Comparison of ENCODE assay signal across 21 cellular contexts in the genomic region with DNA sequence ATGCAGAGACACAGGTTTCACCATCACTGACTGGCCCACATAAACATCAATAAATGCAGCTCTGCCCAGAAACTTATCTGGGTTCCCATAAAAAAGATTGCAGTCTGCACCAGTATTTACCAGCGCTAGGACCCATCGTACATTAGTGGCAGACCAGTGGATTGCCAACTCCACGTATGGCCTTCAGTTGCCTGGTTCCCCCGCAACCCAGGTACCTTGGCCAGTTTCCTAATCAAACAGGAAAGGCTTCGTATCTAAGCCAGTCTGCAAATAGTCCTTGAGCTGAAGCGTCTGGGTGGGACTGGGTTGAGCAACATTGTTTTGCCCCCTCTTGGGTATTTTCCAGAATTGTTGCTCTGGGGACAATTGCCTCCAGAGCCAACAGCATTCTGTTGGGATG.
DNase-seq lines count a peak whose midpoint lies in the region; ATAC-seq, FAIRE-seq and TF ChIP-seq lines count a peak whose summit lies in the region.
"Had no signal": no experiment of that assay in that cellular context is flagged by ENCODE, and none has a peak within 500 bp of the region (broad histone marks: within the 10 kb centered on the region; RNA-seq: fewer than 3 reads in every experiment).

No MANE protein-coding gene starts in this region.

- H3K27ac Mint-ChIP-seq in CD4-positive, alpha-beta memory T cell, result peak overlapping the region in 4 of 7 donors; percentile 8 to 90 (median 77)
- peak overlapping the region in 5 of 6 donors; percentile 13 to 95 (median 54) for H3K27ac Mint-ChIP-seq in naive B cell
- no peak overlapping the region for H3K27ac Mint-ChIP-seq in GM23338
- H3K27ac Mint-ChIP-seq: activated CD4-positive, alpha-beta memory T cell treated with anti-CD3 and anti-CD28 coated beads for 36 hours; activated naive CD4-positive, alpha-beta T cell treated with anti-CD3 and anti-CD28 coated beads, Interleukin-2, amount 50 U/mL, for 72 hours; nephron progenitor cell; stimulated activated effector memory CD8-positive, alpha-beta T cell treated with anti-CD3 and anti-CD28 coated beads, Interleukin-12 subunit alpha, Interleukin-12 subunit beta, amount 100 ng/mL, for 72 hours had no signal

- POLR2A ChIA-PET in CD4-positive, alpha-beta memory T cell (lab: Charles Lee; ENCODE audit: partially characterized antibody), result no interaction called here

- intact Hi-C loops in CD4-positive, alpha-beta memory T cell (cut with micrococcal nuclease), result loop anchor here (1.0 kb wide), 1 partner anchor 115 kb away; no protein-coding TSS in a partner anchor

- H3K4me3 Mint-ChIP-seq in CD4-positive, alpha-beta memory T cell, result no peak overlapping the region
- peak overlapping the region in 1 of 8 donors; percentile 90 for H3K4me3 Mint-ChIP-seq in naive B cell
- H3K4me3 Mint-ChIP-seq in GM23338, result no peak overlapping the region
- H3K4me3 Mint-ChIP-seq: activated CD4-positive, alpha-beta memory T cell treated with anti-CD3 and anti-CD28 coated beads for 36 hours had no signal

- H3K4me2 ChIP-seq in DND-41 (ENCODE audit: insufficient read depth, low read length) (peak overlapping the region; percentile 71), GM23338 (no peak overlapping the region)

- no peaks in the 10 kb centered on the region for H3K27me3 Mint-ChIP-seq in CD4-positive, alpha-beta memory T cell
- H3K27me3 Mint-ChIP-seq in naive B cell (no peaks in the 10 kb centered on the region), GM23338 (ENCODE audit: insufficient read depth, low read depth, poor library complexity) (peaks cover 5% of the 10 kb centered on the region)
- H3K27me3 Mint-ChIP-seq: activated CD4-positive, alpha-beta memory T cell treated with anti-CD3 and anti-CD28 coated beads for 36 hours; IgD-negative memory B cell had no signal

- H3K4me3 ChIP-seq in CD4-positive, alpha-beta memory T cell (ENCODE audit: low read length in 2 of 2), result no peak overlapping the region
- H3K4me3 ChIP-seq in DND-41 (ENCODE audit: low read depth in 1 of 2, low read length in 2 of 2), result peak overlapping the region in 1 of 2 experiments; percentile 53; a peak in 2 of 4 replicates
- H3K4me3 ChIP-seq in GM23338, result no peak overlapping the region
- H3K4me3 ChIP-seq: gastrocnemius medialis, mucosa of descending colon, ovary, transverse colon had no signal

- no peaks in the 10 kb centered on the region for H4K20me1 ChIP-seq in DND-41 (ENCODE audit: insufficient read depth, low read length)
- H4K20me1 ChIP-seq in GM23338 (replicated peaks; ENCODE audit: insufficient read depth), result no peaks in the 10 kb centered on the region

- H3K4me1 ChIP-seq in CD4-positive, alpha-beta memory T cell (ENCODE audit: insufficient read depth, low read length), result peaks cover 13% of the 10 kb centered on the region
- H3K4me1 ChIP-seq in DND-41 (ENCODE audit: insufficient read depth, low read length) (peaks cover 31% of the 10 kb centered on the region), GM23338 (ENCODE audit: insufficient read depth) (no peaks in the 10 kb centered on the region)
- H3K4me1 ChIP-seq: gastrocnemius medialis, transverse colon had no signal

- TF ChIP-seq CTCF in DND-41 (IDR thresholded peaks at IDR 0.05; ENCODE audit: borderline replicate concordance, extremely low read depth, low read length, poor library complexity, severe bottlenecking) (no peak), GM23338 (conservative IDR thresholded peaks at IDR 0.05; ENCODE audit: low read depth in 2 of 2) (no peak)

- peaks cover 14 to 21% (median 19%) of the 10 kb centered on the region in 4 donors for H3K4me1 Mint-ChIP-seq in CD4-positive, alpha-beta memory T cell
- H3K4me1 Mint-ChIP-seq in naive B cell, result peaks cover 19 to 58% (median 36%) of the 10 kb centered on the region in 3 donors
- H3K4me1 Mint-ChIP-seq in GM23338, result no peaks in the 10 kb centered on the region

- no peaks in the 10 kb centered on the region for H3K9me3 ChIP-seq in CD4-positive, alpha-beta memory T cell (ENCODE audit: control insufficient read depth in 1 of 2, low read length in 2 of 2)
- H3K9me3 ChIP-seq in DND-41 (ENCODE audit: insufficient read depth, low read length, severe bottlenecking), result no peaks in the 10 kb centered on the region
- H3K9me3 ChIP-seq: gastrocnemius medialis, ovary, transverse colon had no signal

- H2AFZ ChIP-seq in DND-41 (ENCODE audit: low read depth, low read length), result peak overlapping the region; percentile 72
- H2AFZ ChIP-seq in GM23338, result no peak overlapping the region

- H3K9ac ChIP-seq in DND-41 (ENCODE audit: low read depth, low read length), result peak overlapping the region; percentile 41; the same call in 1 of the 2 replicates

- no peaks in the 10 kb centered on the region for H3K79me2 ChIP-seq in DND-41 (ENCODE audit: insufficient read depth, low read length)
- H3K79me2 ChIP-seq in GM23338 (replicated peaks; ENCODE audit: insufficient read depth), result no peaks in the 10 kb centered on the region

- DNase-seq in CD4-positive, alpha-beta memory T cell, result no peak
- no peak for DNase-seq in DND-41
- peak; percentile 74 for DNase-seq in NCI-H69 (lab: John Stamatoyannopoulos, UW)
- no peak for DNase-seq in naive B cell
- no peak for DNase-seq in GM23338 (ENCODE audit: low spot score)
- DNase-seq in urothelium cell line (ENCODE audit: low spot score), result no peak
- DNase-seq: anterior cingulate cortex, gastrocnemius medialis, GOT3, ovary, Right ventricle myocardium superior had no signal

- no peaks in the 10 kb centered on the region for H3K36me3 ChIP-seq in CD4-positive, alpha-beta memory T cell (ENCODE audit: insufficient read depth, low read length)
- no peaks in the 10 kb centered on the region for H3K36me3 ChIP-seq in DND-41 (ENCODE audit: insufficient read depth, low read length)
- H3K36me3 ChIP-seq in GM23338 (ENCODE audit: insufficient read depth), result no peaks in the 10 kb centered on the region
- H3K36me3 ChIP-seq: gastrocnemius medialis, ovary, transverse colon had no signal

- peaks cover 0 to 2% (median 0%) of the 10 kb centered on the region in 8 donors for H3K9me3 Mint-ChIP-seq in CD4-positive, alpha-beta memory T cell
- H3K9me3 Mint-ChIP-seq in naive B cell (peaks cover 0 to 11% (median 5%) of the 10 kb centered on the region in 7 donors), GM23338 (peaks cover 97% of the 10 kb centered on the region)
- H3K9me3 Mint-ChIP-seq: activated CD4-positive, alpha-beta memory T cell treated with anti-CD3 and anti-CD28 coated beads for 36 hours; activated naive CD4-positive, alpha-beta T cell treated with anti-CD3 and anti-CD28 coated beads, Interleukin-2, amount 50 U/mL, for 72 hours; IgD-negative memory B cell had no signal

- no peaks in the 10 kb centered on the region for H3K9me2 ChIP-seq in GM23338 (ENCODE audit: insufficient read depth)

- no peaks in the 10 kb centered on the region for H3F3A ChIP-seq in GM23338 (replicated peaks; ENCODE audit: low read depth)

- H3K36me3 Mint-ChIP-seq in CD4-positive, alpha-beta memory T cell, result no peaks in the 10 kb centered on the region
- H3K36me3 Mint-ChIP-seq in naive B cell (no peaks in the 10 kb centered on the region), GM23338 (ENCODE audit: low read depth) (peaks cover 3% of the 10 kb centered on the region; the same call in 1 of the 3 replicates)
- H3K36me3 Mint-ChIP-seq: activated CD4-positive, alpha-beta memory T cell treated with anti-CD3 and anti-CD28 coated beads for 36 hours; activated naive CD4-positive, alpha-beta T cell treated with anti-CD3 and anti-CD28 coated beads, Interleukin-2, amount 50 U/mL, for 72 hours; IgD-negative memory B cell; stimulated activated effector memory CD8-positive, alpha-beta T cell treated with anti-CD3 and anti-CD28 coated beads, Interleukin-12 subunit alpha, Interleukin-12 subunit beta, amount 100 ng/mL, for 72 hours had no signal

- no peak for FAIRE-seq in urothelium cell line (lab: Jason Lieb, UNC)
- FAIRE-seq: bronchial epithelial cell had no signal

- H3K27me3 ChIP-seq in CD4-positive, alpha-beta memory T cell (ENCODE audit: insufficient read depth, low read length), result no peaks in the 10 kb centered on the region
- H3K27me3 ChIP-seq in DND-41 (ENCODE audit: insufficient read depth, low read length, poor library complexity) (no peaks in the 10 kb centered on the region), GM23338 (ENCODE audit: insufficient read depth) (no peaks in the 10 kb centered on the region)
- H3K27me3 ChIP-seq: gastrocnemius medialis, ovary, transverse colon had no signal

- no peak overlapping the region for H3K27ac ChIP-seq in CD4-positive, alpha-beta memory T cell (ENCODE audit: low read depth, low read length)
- H3K27ac ChIP-seq in DND-41 (ENCODE audit: low read length) (peak overlapping the region; percentile 82), GM23338 (ENCODE audit: low read depth) (no peak overlapping the region)
- H3K27ac ChIP-seq: C4-2B, gastrocnemius medialis, ovary, transverse colon had no signal

- CTCF ChIA-PET in CD4-positive, alpha-beta memory T cell (lab: Charles Lee; ENCODE audit: partially characterized antibody), result interaction anchor here (1.1 to 1.9 kb wide), 2 partner anchors 32 to 111 kb away, joined by 3 to 8 read pairs; no protein-coding TSS in a partner anchor

- ATAC-seq in DND-41 (ENCODE audit: insufficient read depth, low read depth) (no peak), naive B cell (ENCODE audit: low read depth in 2 of 2) (no peak), GM21786 (IDR thresholded peaks at IDR 0.05; ENCODE audit: unreplicated experiment) (no peak), GM23338 (no peak)
- ATAC-seq: gastrocnemius medialis had no signal

TF ChIP-seq in GM23338, 12 proteins besides CTCF, POLR2A, EP300 and RAD21:
- no peak for TF ChIP-seq EZH2phosphoT487 (IDR thresholded peaks at IDR 0.05; ENCODE audit: unreplicated experiment)
